In the genomic region with DNA sequence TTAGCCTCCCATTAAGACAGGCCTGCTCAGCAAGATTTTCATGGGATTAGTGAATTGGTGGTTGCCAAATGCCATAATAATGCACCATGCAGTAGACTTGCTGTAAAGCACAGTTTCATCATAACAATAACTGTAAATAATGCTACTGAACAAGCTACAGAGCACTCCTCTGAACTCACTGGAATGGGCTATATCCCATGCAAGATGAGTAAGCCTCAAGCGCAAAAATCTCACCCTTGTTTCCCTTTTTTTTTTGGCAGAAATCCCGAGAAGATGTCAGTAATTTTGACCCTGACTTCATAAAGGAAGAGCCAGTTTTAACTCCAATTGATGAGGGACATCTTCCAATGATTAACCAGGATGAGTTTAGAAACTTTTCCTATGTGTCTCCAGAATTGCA, we compare ENCODE assay signal across 17 cellular contexts.
DNase-seq lines count a peak whose midpoint lies in the region; ATAC-seq, FAIRE-seq and TF ChIP-seq lines count a peak whose summit lies in the region.
"Had no signal": no experiment of that assay in that cellular context is flagged by ENCODE, and none has a peak within 500 bp of the region (broad histone marks: within the 10 kb centered on the region; RNA-seq: fewer than 3 reads in every experiment).

No MANE protein-coding gene starts in this region.

- H3K9me3 ChIP-seq in HepG2 (ENCODE audit: low read length): no peaks in the 10 kb centered on the region

- no peak for FAIRE-seq in HepG2 (lab: Jason Lieb, UNC)
- FAIRE-seq: endometrium had no signal

- ATAC-seq in central memory CD8-positive, alpha-beta T cell (replicated peaks; ENCODE audit: extremely low read depth, poor library complexity, severe bottlenecking): no peak
- no peak for ATAC-seq in HepG2
- ATAC-seq in HG02840 (IDR thresholded peaks at IDR 0.05; ENCODE audit: low FRiP score, unreplicated experiment): no peak
- ATAC-seq: left cardiac atrium, Panc1 had no signal

- TF ChIP-seq CTCF in HepG2 (CRISPR knock-in tag; IDR thresholded peaks at IDR 0.05): no peak

- H3K27ac Mint-ChIP-seq in central memory CD8-positive, alpha-beta T cell (ENCODE audit: low read depth): peak overlapping the region; percentile 72

- no peak for TF ChIP-seq POLR2A in HepG2 (IDR thresholded peaks at IDR 0.05; ENCODE audit: insufficient read depth in 1 of 2, low read depth in 2 of 2, low read length in 2 of 2)

- intact Hi-C loops in HepG2 (cut with micrococcal nuclease; ENCODE audit: unreplicated experiment): no loop called here

- H4K20me1 ChIP-seq in HepG2 (ENCODE audit: insufficient read depth, low read length): no peaks in the 10 kb centered on the region

- DNase-seq in HCEC 1CT (peak; percentile 78), HepG2 (ENCODE audit: low spot score) (no peak), caudate nucleus (lab: John Stamatoyannopoulos, UW) (no peak)
- DNase-seq in central memory CD8-positive, alpha-beta T cell (ENCODE audit: low spot score in 2 of 2): no peak
- no peak for DNase-seq in activated CD8-positive, alpha-beta memory T cell treated with anti-CD3 and anti-CD28 coated beads for 24 hours
- DNase-seq in activated CD4-positive, alpha-beta T cell treated with anti-CD3 and anti-CD28 coated beads, Interleukin-2, amount 50 U/mL, for 1 hour: no peak
- DNase-seq: activated naive CD4-positive, alpha-beta T cell treated with Interleukin-2 at 50 U/mL for 16 hours; hippocampal formation; left cardiac atrium; NCI-H187 treated with DMSO at 0.1 percent for 48 hours; NCI-H69 had no signal

- H3K79me2 ChIP-seq in ACC112 (ENCODE audit: control insufficient read depth, insufficient read depth, low read length, unreplicated experiment): peaks cover 1% of the 10 kb centered on the region
- no peaks in the 10 kb centered on the region for H3K79me2 ChIP-seq in HepG2 (ENCODE audit: insufficient read depth, low read length)
- H3K79me2 ChIP-seq: parathyroid adenoma had no signal

- WGBS in HepG2 (ENCODE audit: low lambda C conversion rate): 53% methylated on average over 2 of the region's 2 CpGs

- peaks cover 58% of the 10 kb centered on the region for H3K4me1 Mint-ChIP-seq in central memory CD8-positive, alpha-beta T cell

- H3K4me3 Mint-ChIP-seq in central memory CD8-positive, alpha-beta T cell: peak overlapping the region; percentile 14

- H3K27me3 Mint-ChIP-seq in central memory CD8-positive, alpha-beta T cell: no peaks in the 10 kb centered on the region

- CTCF ChIA-PET in HepG2 (lab: Yijun Ruan, JAX; ENCODE audit: low intra/inter-chr PET ratio, low total read pairs): no interaction called here

- H3K36me3 ChIP-seq in ACC112 (ENCODE audit: insufficient read depth, low read length) (peaks cover 7% of the 10 kb centered on the region; the same call in 1 of the 2 replicates), HepG2 (replicated peaks in 1 of 2; ENCODE audit: control insufficient read depth in 1 of 2, insufficient read depth in 2 of 2, low read length in 2 of 2) (no peaks in the 10 kb centered on the region)

- H3K27ac ChIP-seq in ACC112 (ENCODE audit: low read depth, low read length): peak overlapping the region; percentile 100
- H3K27ac ChIP-seq in HepG2 (ENCODE audit: extremely low read length, insufficient read depth, low read length): no peak overlapping the region
- no peak overlapping the region for H3K27ac ChIP-seq in caudate nucleus (ENCODE audit: low read depth, low read length)
- H3K27ac ChIP-seq: cardiac muscle cell, parathyroid adenoma had no signal

- H3K4me1 ChIP-seq in ACC112 (ENCODE audit: control insufficient read depth, insufficient read depth, low read length, unreplicated experiment) (peaks cover 66% of the 10 kb centered on the region), HepG2 (ENCODE audit: insufficient read depth, low read length) (peaks cover 82% of the 10 kb centered on the region)
- H3K4me1 ChIP-seq: parathyroid adenoma had no signal

- TF ChIP-seq RAD21 in HepG2 (CRISPR knock-in tag; IDR thresholded peaks at IDR 0.05): no peak

- in situ Hi-C loops in HepG2 (cut with HindIII; ENCODE audit: extremely low pct_ligation_motif_present, low pct_unique_long_range_greater_than_20kb): no loop called here

- peaks cover 91% of the 10 kb centered on the region for H3K36me3 Mint-ChIP-seq in central memory CD8-positive, alpha-beta T cell (ENCODE audit: insufficient read depth)

- no peak overlapping the region for H2AFZ ChIP-seq in ACC112 (ENCODE audit: low read length, unreplicated experiment)
- H2AFZ ChIP-seq in HepG2 (ENCODE audit: low read length): peak overlapping the region; percentile 4
- H2AFZ ChIP-seq: parathyroid adenoma had no signal

- POLR2A ChIA-PET in HepG2 (lab: Yijun Ruan, JAX): interaction anchor here (0.7 to 1.9 kb wide), 3 partner anchors 10 to 18 kb away, joined by 3 to 8 read pairs (median 5); no protein-coding TSS in a partner anchor

- no peak overlapping the region for H3K9ac ChIP-seq in HepG2 (ENCODE audit: insufficient read depth, low read depth, low read length)
- H3K9ac ChIP-seq: parathyroid adenoma had no signal

- H3K27me3 ChIP-seq in ACC112 (ENCODE audit: insufficient read depth, low read length) (no peaks in the 10 kb centered on the region), HepG2 (ENCODE audit: control insufficient read depth in 1 of 2, insufficient read depth in 2 of 2, low read length in 2 of 2) (no peaks in the 10 kb centered on the region)
- H3K27me3 ChIP-seq: cardiac muscle cell had no signal

- no peaks in the 10 kb centered on the region for H3K9me3 Mint-ChIP-seq in central memory CD8-positive, alpha-beta T cell

- no peak overlapping the region for H3K4me2 ChIP-seq in HepG2 (ENCODE audit: low read depth, low read length)

- no TSS peak for BruUV-seq in HepG2 (replicated peaks; lab: Mats Ljungman, UMichigan)

- H3K4me3 ChIP-seq in ACC112 (ENCODE audit: low read depth, low read length) (no peak overlapping the region), HepG2 (replicated peaks in 1 of 3; ENCODE audit: insufficient read depth in 1 of 3, low read depth in 2 of 3, low read length in 3 of 3) (no peak overlapping the region)
- H3K4me3 ChIP-seq: cardiac muscle cell had no signal

- TF ChIP-seq EP300 in HepG2 (IDR thresholded peaks at IDR 0.05; ENCODE audit: low read depth in 2 of 2, low read length in 2 of 2) (no peak), HepG2 (CRISPR knock-in tag; IDR thresholded peaks at IDR 0.05; ENCODE audit: borderline replicate concordance) (no peak)

TF ChIP-seq in HepG2, 621 proteins besides CTCF, POLR2A, EP300 and RAD21:
- TF ChIP-seq ZNF558 (CRISPR knock-in tag; IDR thresholded peaks at IDR 0.05; ENCODE audit: borderline replicate concordance) (no peak), ZNF224 (CRISPR knock-in tag; IDR thresholded peaks at IDR 0.05) (no peak), FOXJ3 (CRISPR knock-in tag; IDR thresholded peaks at IDR 0.05; ENCODE audit: borderline replicate concordance) (no peak), LBX2 (CRISPR knock-in tag; IDR thresholded peaks at IDR 0.05; ENCODE audit: borderline replicate concordance) (no peak), TCF12 (IDR thresholded peaks at IDR 0.05) (no peak), TCF12 (CRISPR knock-in tag; IDR thresholded peaks at IDR 0.05) (no peak), NR2F1 (CRISPR knock-in tag; IDR thresholded peaks at IDR 0.05) (no peak)
